In genomic region chr7:141906285-141906684, GRCh38 we compare ENCODE assay signal across 1 cellular context.
TF ChIP-seq lines count a peak whose summit lies in the region.

No MANE protein-coding gene starts in this region.

TF ChIP-seq in HepG2, 621 proteins besides CTCF, POLR2A, EP300 and RAD21:
- TF ChIP-seq, protein P1, sequence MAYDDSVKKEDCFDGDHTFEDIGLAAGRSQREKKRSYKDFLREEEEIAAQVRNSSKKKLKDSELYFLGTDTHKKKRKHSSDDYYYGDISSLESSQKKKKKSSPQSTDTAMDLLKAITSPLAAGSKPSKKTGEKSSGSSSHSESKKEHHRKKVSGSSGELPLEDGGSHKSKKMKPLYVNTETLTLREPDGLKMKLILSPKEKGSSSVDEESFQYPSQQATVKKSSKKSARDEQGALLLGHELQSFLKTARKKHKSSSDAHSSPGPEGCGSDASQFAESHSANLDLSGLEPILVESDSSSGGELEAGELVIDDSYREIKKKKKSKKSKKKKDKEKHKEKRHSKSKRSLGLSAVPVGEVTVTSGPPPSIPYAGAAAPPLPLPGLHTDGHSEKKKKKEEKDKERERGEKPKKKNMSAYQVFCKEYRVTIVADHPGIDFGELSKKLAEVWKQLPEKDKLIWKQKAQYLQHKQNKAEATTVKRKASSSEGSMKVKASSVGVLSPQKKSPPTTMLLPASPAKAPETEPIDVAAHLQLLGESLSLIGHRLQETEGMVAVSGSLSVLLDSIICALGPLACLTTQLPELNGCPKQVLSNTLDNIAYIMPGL (CRISPR knock-in tag; IDR thresholded peaks at IDR 0.05; ENCODE audit: borderline replicate concordance in 1 of 2, low read depth in 1 of 2): no peak
- TF ChIP-seq CEBPG (CRISPR knock-in tag; IDR thresholded peaks at IDR 0.05) (no peak), POLR2AphosphoS5 (IDR thresholded peaks at IDR 0.05; ENCODE audit: low read depth, low read length) (no peak), CREB1 (IDR thresholded peaks at IDR 0.05) (peak; percentile 30; the same call in 1 of the 2 replicates), CREB1 (CRISPR knock-in tag; IDR thresholded peaks at IDR 0.05) (no peak), ZNF431 (CRISPR knock-in tag; IDR thresholded peaks at IDR 0.05; ENCODE audit: borderline replicate concordance, low read depth) (no peak), ZSCAN30 (CRISPR knock-in tag; IDR thresholded peaks at IDR 0.05) (no peak), ISL2 (CRISPR knock-in tag; IDR thresholded peaks at IDR 0.05) (no peak), ZNF33A (CRISPR knock-in tag; IDR thresholded peaks at IDR 0.05; ENCODE audit: borderline replicate concordance) (no peak), NFE2L2 (IDR thresholded peaks at IDR 0.05; ENCODE audit: low read length) (peak; percentile 30; the same call in 1 of the 2 replicates), PHF21A (CRISPR knock-in tag; IDR thresholded peaks at IDR 0.05) (no peak), ZNF577 (CRISPR knock-in tag; IDR thresholded peaks at IDR 0.05; ENCODE audit: borderline replicate concordance, low read depth) (no peak), ZNF574 (CRISPR knock-in tag; IDR thresholded peaks at IDR 0.05) (no peak), NFYB (CRISPR knock-in tag; IDR thresholded peaks at IDR 0.05) (no peak), ZBTB44 (CRISPR knock-in tag; IDR thresholded peaks at IDR 0.05) (no peak), NFE2L1 (CRISPR knock-in tag; IDR thresholded peaks at IDR 0.05; ENCODE audit: borderline replicate concordance) (no peak), ZNF446 (CRISPR knock-in tag; IDR thresholded peaks at IDR 0.05) (no peak), MAX (IDR thresholded peaks at IDR 0.05) (no peak)
- TF ChIP-seq, protein P2, sequence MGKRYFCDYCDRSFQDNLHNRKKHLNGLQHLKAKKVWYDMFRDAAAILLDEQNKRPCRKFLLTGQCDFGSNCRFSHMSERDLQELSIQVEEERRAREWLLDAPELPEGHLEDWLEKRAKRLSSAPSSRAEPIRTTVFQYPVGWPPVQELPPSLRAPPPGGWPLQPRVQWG (CRISPR knock-in tag; IDR thresholded peaks at IDR 0.05; ENCODE audit: borderline replicate concordance, low read depth): no peak
